ENCODE assay signal across 1 cellular context in the genomic region with DNA sequence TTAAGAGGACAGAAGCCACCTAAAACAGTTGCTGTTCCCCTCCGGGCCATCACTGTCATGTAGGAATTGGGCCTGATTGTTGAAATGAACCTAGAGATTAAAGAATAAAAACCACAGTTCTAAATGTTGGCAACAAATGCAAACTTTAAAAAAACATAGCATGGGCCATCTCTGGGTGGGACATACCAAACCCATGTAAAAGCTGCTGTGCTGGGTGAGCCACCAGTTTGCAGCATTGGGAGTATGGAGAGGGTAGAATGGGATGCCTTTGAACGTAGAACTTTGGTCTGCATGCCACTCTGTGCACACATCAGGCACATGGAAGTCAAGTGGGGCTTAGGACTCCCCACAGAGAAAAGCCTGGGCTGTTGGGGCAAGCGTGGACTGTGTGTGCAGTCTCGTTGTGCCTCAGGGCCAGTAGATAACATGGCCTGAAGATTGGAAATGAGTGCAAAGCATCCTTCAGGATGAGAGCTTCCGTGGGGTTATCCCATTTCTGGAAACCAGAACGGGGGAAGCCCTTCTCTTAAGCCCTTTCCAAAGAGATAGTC.
TF ChIP-seq lines count a peak whose summit lies in the region.

No MANE protein-coding gene starts in this region.

TF ChIP-seq in GM12878, 131 proteins besides CTCF, POLR2A, EP300 and RAD21:
- TF ChIP-seq ZBED1 (IDR thresholded peaks at IDR 0.05; ENCODE audit: borderline replicate concordance): no peak
- no peak for TF ChIP-seq NR2C1 (IDR thresholded peaks at IDR 0.05)
- no peak for TF ChIP-seq ZNF24 (IDR thresholded peaks at IDR 0.05)
- TF ChIP-seq, protein P1, sequence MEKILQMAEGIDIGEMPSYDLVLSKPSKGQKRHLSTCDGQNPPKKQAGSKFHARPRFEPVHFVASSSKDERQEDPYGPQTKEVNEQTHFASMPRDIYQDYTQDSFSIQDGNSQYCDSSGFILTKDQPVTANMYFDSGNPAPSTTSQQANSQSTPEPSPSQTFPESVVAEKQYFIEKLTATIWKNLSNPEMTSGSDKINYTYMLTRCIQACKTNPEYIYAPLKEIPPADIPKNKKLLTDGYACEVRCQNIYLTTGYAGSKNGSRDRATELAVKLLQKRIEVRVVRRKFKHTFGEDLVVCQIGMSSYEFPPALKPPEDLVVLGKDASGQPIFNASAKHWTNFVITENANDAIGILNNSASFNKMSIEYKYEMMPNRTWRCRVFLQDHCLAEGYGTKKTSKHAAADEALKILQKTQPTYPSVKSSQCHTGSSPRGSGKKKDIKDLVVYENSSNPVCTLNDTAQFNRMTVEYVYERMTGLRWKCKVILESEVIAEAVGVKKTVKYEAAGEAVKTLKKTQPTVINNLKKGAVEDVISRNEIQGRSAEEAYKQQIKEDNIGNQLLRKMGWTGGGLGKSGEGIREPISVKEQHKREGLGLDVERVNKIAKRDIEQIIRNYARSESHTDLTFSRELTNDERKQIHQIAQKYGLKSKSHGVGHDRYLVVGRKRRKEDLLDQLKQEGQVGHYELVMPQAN (conservative IDR thresholded peaks at IDR 0.05): no peak
- TF ChIP-seq TARDBP (IDR thresholded peaks at IDR 0.05; ENCODE audit: borderline replicate concordance): no peak
- TF ChIP-seq SIX5 (IDR thresholded peaks at IDR 0.05; ENCODE audit: low read depth, low read length, severe bottlenecking): no peak
- TF ChIP-seq POLR2AphosphoS2 (IDR thresholded peaks at IDR 0.05; ENCODE audit: low read depth, low read length): no peak
- no peak for TF ChIP-seq ZNF687 (IDR thresholded peaks at IDR 0.05)
- no peak for TF ChIP-seq FOS (IDR thresholded peaks at IDR 0.05; ENCODE audit: borderline replicate concordance, extremely low read depth, insufficient read length)
- TF ChIP-seq NR2C2 (IDR thresholded peaks at IDR 0.05; ENCODE audit: borderline replicate concordance, control insufficient read depth, insufficient read length, low read depth): no peak
